In genomic region chr19:49125025-49125731, GRCh38 we compare ENCODE assay signal across 15 cellular contexts. TPM values are rescaled to one million over a fixed set of nuclear protein-coding genes. Genes with fewer than 3 reads are reported as not detected.
DNase-seq lines count a peak whose midpoint lies in the region; ATAC-seq and TF ChIP-seq lines count a peak whose summit lies in the region.
"Had no signal": no experiment of that assay in that cellular context is flagged by ENCODE, and none has a peak within 500 bp of the region (broad histone marks: within the 10 kb centered on the region; RNA-seq: fewer than 3 reads in every experiment).

No MANE protein-coding gene starts in this region.

- H3K36me3 ChIP-seq in left ventricle myocardium inferior (no peaks in the 10 kb centered on the region), iPS DF 6.9 (ENCODE audit: control insufficient read depth, insufficient read depth, low read length) (no peaks in the 10 kb centered on the region), prostate gland (no peaks in the 10 kb centered on the region)
- H3K36me3 ChIP-seq: brain microvascular endothelial cell, thyroid gland had no signal

- intact Hi-C loops in left ventricle myocardium inferior (cut with micrococcal nuclease) (no loop called here), Right ventricle myocardium inferior (cut with DNase I) (no loop called here), prostate gland (cut with DNase I) (no loop called here)

- DNase-seq in left ventricle myocardium inferior = no peak
- no peak for DNase-seq in Right ventricle myocardium inferior (ENCODE audit: missing footprints)
- DNase-seq in iPS DF 6.9 (ENCODE audit: low read depth, low spot score) = no peak
- DNase-seq in type B pancreatic cell (ENCODE audit: extremely low spot score, unreplicated experiment) = no peak
- DNase-seq in prostate gland (ENCODE audit: low spot score) = no peak
- DNase-seq in NCI-H345 treated with DMSO at 0.1 percent for 48 hours (lab: John Stamatoyannopoulos, UW; ENCODE audit: unreplicated experiment) = no peak
- DNase-seq: activated CD4-positive, alpha-beta T cell treated with anti-CD3 and anti-CD28 coated beads, Interleukin-2, amount 10 ng/mL, durations not matched to agents 24 days and 14 days; brain microvascular endothelial cell; NCI-H1694 treated with DMSO at 0.1 percent for 48 hours; T-cell; thyroid gland had no signal

- H3K27me3 Mint-ChIP-seq in type B pancreatic cell = peaks cover 27% of the 10 kb centered on the region

- ATAC-seq in Right ventricle myocardium inferior = no peak
- ATAC-seq: activated T-helper 17 cell treated with anti-CD3 and anti-CD28 coated beads, Interleukin-2, amount 50 U/mL, for 72 hours; HCT116; T-cell had no signal

- no CpG with 5 or more reads among the region's 23 CpGs for WGBS in iPS DF 6.9 (ENCODE audit: insufficient coverage, insufficient read length)
- WGBS in prostate gland = 24% methylated on average over 22 of the region's 23 CpGs

- peak overlapping the region; percentile 16 for H3K27ac ChIP-seq in left ventricle myocardium inferior (replicated peaks)
- no peak overlapping the region for H3K27ac ChIP-seq in iPS DF 6.9 (ENCODE audit: low read length)
- peak overlapping the region in 1 of 2 donors; percentile 19 for H3K27ac ChIP-seq in prostate gland
- H3K27ac ChIP-seq: brain microvascular endothelial cell, epithelial cell of prostate, thyroid gland had no signal

- TF ChIP-seq CTCF in left ventricle myocardium inferior (IDR thresholded peaks at IDR 0.05; ENCODE audit: borderline replicate concordance) (no peak), type B pancreatic cell (conservative IDR thresholded peaks at IDR 0.05) (no peak), prostate gland (IDR thresholded peaks at IDR 0.05) (no peak)

- H3K4me1 Mint-ChIP-seq in type B pancreatic cell (ENCODE audit: unreplicated experiment) = peaks cover 16% of the 10 kb centered on the region

- H3K4me3 Mint-ChIP-seq in type B pancreatic cell = peak overlapping the region; percentile 69
- H3K4me3 Mint-ChIP-seq: activated CD4-positive, alpha-beta T cell treated with anti-CD3 and anti-CD28 coated beads, Interleukin-2, amount 10 ng/mL, durations not matched to agents 24 days and 14 days; activated T-helper 17 cell treated with anti-CD3 and anti-CD28 coated beads, Interleukin-2, amount 50 U/mL, for 72 hours; T-cell had no signal

- no peak for TF ChIP-seq POLR2A in prostate gland (IDR thresholded peaks at IDR 0.05)

- H3K9me3 ChIP-seq in left ventricle myocardium inferior (replicated peaks) = no peaks in the 10 kb centered on the region
- no peaks in the 10 kb centered on the region for H3K9me3 ChIP-seq in iPS DF 6.9 (ENCODE audit: control insufficient read depth, insufficient read depth, low read length)
- H3K9me3 ChIP-seq in prostate gland = no peaks in the 10 kb centered on the region
- H3K9me3 ChIP-seq: thyroid gland had no signal

- no peaks in the 10 kb centered on the region for H3K9me3 Mint-ChIP-seq in type B pancreatic cell
- H3K9me3 Mint-ChIP-seq: activated CD4-positive, alpha-beta T cell treated with anti-CD3 and anti-CD28 coated beads, Interleukin-2, amount 10 ng/mL, durations not matched to agents 24 days and 14 days; activated T-helper 17 cell treated with anti-CD3 and anti-CD28 coated beads, Interleukin-2, amount 50 U/mL, for 72 hours; T-cell had no signal

- H3K27me3 ChIP-seq in left ventricle myocardium inferior (ENCODE audit: low read depth) = no peaks in the 10 kb centered on the region
- H3K27me3 ChIP-seq in iPS DF 6.9 (ENCODE audit: control insufficient read depth, insufficient read depth, low read length) = peaks cover 9% of the 10 kb centered on the region
- no peaks in the 10 kb centered on the region for H3K27me3 ChIP-seq in prostate gland (replicated peaks; ENCODE audit: insufficient read depth)
- H3K27me3 ChIP-seq: brain microvascular endothelial cell, thyroid gland had no signal

- H3K4me1 ChIP-seq in left ventricle myocardium inferior (peaks cover 23% of the 10 kb centered on the region), iPS DF 6.9 (ENCODE audit: control insufficient read depth, insufficient read depth, low read length) (peaks cover 5% of the 10 kb centered on the region), prostate gland (replicated peaks) (peaks cover under 1% of the 10 kb centered on the region)

- H3K4me3 ChIP-seq in left ventricle myocardium inferior = peak overlapping the region; percentile 19
- peak overlapping the region; percentile 2; the same call in 1 of the 2 replicates for H3K4me3 ChIP-seq in iPS DF 6.9 (ENCODE audit: low read length)
- H3K4me3 ChIP-seq in prostate gland = no peak overlapping the region
- H3K4me3 ChIP-seq: thyroid gland had no signal

- peak overlapping the region; percentile 82 for H3K27ac Mint-ChIP-seq in type B pancreatic cell
- H3K27ac Mint-ChIP-seq: activated CD4-positive, alpha-beta T cell treated with anti-CD3 and anti-CD28 coated beads, Interleukin-2, amount 10 ng/mL, durations not matched to agents 24 days and 14 days; activated T-helper 17 cell treated with anti-CD3 and anti-CD28 coated beads, Interleukin-2, amount 50 U/mL, for 72 hours; T-cell had no signal

- no peaks in the 10 kb centered on the region for H3K36me3 Mint-ChIP-seq in type B pancreatic cell
- H3K36me3 Mint-ChIP-seq: T-cell had no signal

RNA-seq across cellular contexts. Expression of gene PPFIA3, which starts 5.8 kb away (rescaled TPM):
- total RNA-seq in left ventricle myocardium inferior (5.7 TPM), Right ventricle myocardium inferior (4.1 TPM), type B pancreatic cell (ENCODE audit: low replicate concordance) (15.2 and 17.8 TPM in 2 replicates), prostate gland (10 to 100 TPM; 12.3 to 18.2 TPM)

RNA-seq across cellular contexts. Expression of gene C19orf73, which starts 6.2 kb away (rescaled TPM):
- 1.6 TPM for total RNA-seq in left ventricle myocardium inferior
- total RNA-seq in Right ventricle myocardium inferior = 1.8 TPM
- total RNA-seq in type B pancreatic cell (ENCODE audit: low replicate concordance) = 2.3 and 2.6 TPM in 2 replicates
- total RNA-seq in prostate gland = 10 to 100 TPM in 1 of 2 donors, 1 to 10 TPM in 1; 2.2 to 11.1 TPM
- total RNA-seq: myocyte had no signal

RNA-seq across cellular contexts. Expression of gene LIN7B, which starts 11.0 kb away (rescaled TPM):
- 23.4 TPM for total RNA-seq in left ventricle myocardium inferior
- 21.1 TPM for total RNA-seq in Right ventricle myocardium inferior
- 10.6 TPM in 2 replicates for total RNA-seq in type B pancreatic cell (ENCODE audit: low replicate concordance)
- total RNA-seq in prostate gland = 10 to 100 TPM; 31.2 to 64.3 TPM

RNA-seq across cellular contexts. Expression of gene HRC, which starts 30.0 kb away (rescaled TPM):
- total RNA-seq in left ventricle myocardium inferior (1,040 TPM), Right ventricle myocardium inferior (843 TPM), type B pancreatic cell (ENCODE audit: low replicate concordance) (3.2 TPM in 1 of 2 replicates, not detected in the other), prostate gland (1 to 10 TPM; 3.8 to 6.7 TPM)
- total RNA-seq: activated CD4-positive, alpha-beta T cell treated with anti-CD3 and anti-CD28 coated beads, Interleukin-2, amount 10 ng/mL, durations not matched to agents 24 days and 14 days; activated T-helper 17 cell treated with anti-CD3 and anti-CD28 coated beads, Interleukin-2, amount 50 U/mL, for 72 hours; T-cell had no signal

RNA-seq across cellular contexts. Expression of gene TRPM4, which starts 32.4 kb away (rescaled TPM):
- total RNA-seq in left ventricle myocardium inferior (31.5 TPM), Right ventricle myocardium inferior (28.5 TPM), type B pancreatic cell (ENCODE audit: low replicate concordance) (33.1 and 41.5 TPM in 2 replicates), prostate gland (100 to 1,000 TPM in 1 of 2 donors, 10 to 100 TPM in 1; 99.0 to 126 TPM)

Comparison
In these comparisons a context has a peak if more than half of its experiments do, and no peak if none do; other contexts are left out.
1. H3K4me3 ChIP-seq: peak in left ventricle myocardium inferior (single experiment) and iPS DF 6.9 (single experiment); none in prostate gland (0 of 2).